Comparison of ENCODE assay signal across 10 cellular contexts in genomic region chr21:29145837-29146453, GRCh38. TPM values are rescaled to one million over a fixed set of nuclear protein-coding genes. Genes with fewer than 3 reads are reported as not detected.
DNase-seq lines count a peak whose midpoint lies in the region; ATAC-seq and TF ChIP-seq lines count a peak whose summit lies in the region.
"Had no signal": no experiment of that assay in that cellular context is flagged by ENCODE, and none has a peak within 500 bp of the region (broad histone marks: within the 10 kb centered on the region; RNA-seq: fewer than 3 reads in every experiment).

No MANE protein-coding gene starts in this region.

- intact Hi-C loops in esophagus squamous epithelium (cut with DNase I), result no loop called here

- peaks cover 21 to 56% (median 30%) of the 10 kb centered on the region in 3 donors for H3K4me1 ChIP-seq in esophagus squamous epithelium
- H3K4me1 ChIP-seq in skeletal muscle satellite cell (ENCODE audit: control insufficient read depth, insufficient read depth, low read length), result peaks cover 66% of the 10 kb centered on the region

- no peaks in the 10 kb centered on the region for H3K9me3 ChIP-seq in esophagus squamous epithelium
- H3K9me3 ChIP-seq in skeletal muscle satellite cell (replicated peaks; ENCODE audit: low read length), result no peaks in the 10 kb centered on the region
- H3K9me3 ChIP-seq: pancreas had no signal

- H3K4me3 ChIP-seq in esophagus squamous epithelium (no peak overlapping the region), skeletal muscle satellite cell (ENCODE audit: low read length) (peak overlapping the region; percentile 37)
- H3K4me3 ChIP-seq: pancreas had no signal

- H3K27ac ChIP-seq in esophagus squamous epithelium, result peak overlapping the region; percentile 76 to 91 (median 84)

- TF ChIP-seq CTCF in esophagus squamous epithelium (IDR thresholded peaks at IDR 0.05), result no peak

- WGBS in esophagus squamous epithelium, 2 donors, result 32 to 39% methylated on average over 7 of the region's 7 CpGs

- ATAC-seq in HG02885 (IDR thresholded peaks at IDR 0.05; ENCODE audit: poor library complexity, unreplicated experiment), result no peak
- ATAC-seq in GM21423 (IDR thresholded peaks at IDR 0.05; ENCODE audit: unreplicated experiment), result no peak

- no peak for TF ChIP-seq POLR2A in esophagus squamous epithelium (IDR thresholded peaks at IDR 0.05)

- H3K36me3 ChIP-seq in esophagus squamous epithelium (no peaks in the 10 kb centered on the region), skeletal muscle satellite cell (ENCODE audit: insufficient read depth, low read length) (no peaks in the 10 kb centered on the region)
- H3K36me3 ChIP-seq: pancreas had no signal

- peak overlapping the region; percentile 66 for H3K9ac ChIP-seq in skeletal muscle satellite cell (ENCODE audit: low read depth, low read length)

- peak overlapping the region; percentile 43 for H3K4me2 ChIP-seq in skeletal muscle satellite cell (ENCODE audit: low read length)

- DNase-seq in DMS 273 (lab: John Stamatoyannopoulos, UW; ENCODE audit: unreplicated experiment) (peak; percentile 71), NCI-H446 treated with DMSO at 0.1 percent for 48 hours (lab: John Stamatoyannopoulos, UW) (peak; percentile 72), esophagus squamous epithelium (lab: John Stamatoyannopoulos, UW) (no peak), NCI-H1105 (lab: John Stamatoyannopoulos, UW) (no peak), germinal center (ENCODE audit: low spot score) (no peak)
- DNase-seq: effector CD4-positive, alpha-beta T cell; pancreas had no signal

- no peaks in the 10 kb centered on the region for H3K27me3 ChIP-seq in esophagus squamous epithelium
- H3K27me3 ChIP-seq in skeletal muscle satellite cell (ENCODE audit: control insufficient read depth, insufficient read depth, low read length), result no peaks in the 10 kb centered on the region
- H3K27me3 ChIP-seq: pancreas had no signal

RNA-seq across cellular contexts. Expression of gene MAP3K7CL, which starts 15.5 kb away (rescaled TPM):
- 1 to 10 TPM; 1.7 to 7.8 (median 6.9) TPM for total RNA-seq in esophagus squamous epithelium
- 9.1 and 14.2 TPM in 2 replicates for total RNA-seq in skeletal muscle satellite cell (2012; rRNA removed)

Comparison
In these comparisons a context has a peak if more than half of its experiments do, and no peak if none do; other contexts are left out.
1. DNase-seq: peak in DMS 273 (single experiment) and NCI-H446 treated with DMSO at 0.1 percent for 48 hours (single experiment); none in esophagus squamous epithelium (single experiment), NCI-H1105 (single experiment) and germinal center (single experiment).